15 cellular contexts compared by ENCODE assay signal in the genomic region with DNA sequence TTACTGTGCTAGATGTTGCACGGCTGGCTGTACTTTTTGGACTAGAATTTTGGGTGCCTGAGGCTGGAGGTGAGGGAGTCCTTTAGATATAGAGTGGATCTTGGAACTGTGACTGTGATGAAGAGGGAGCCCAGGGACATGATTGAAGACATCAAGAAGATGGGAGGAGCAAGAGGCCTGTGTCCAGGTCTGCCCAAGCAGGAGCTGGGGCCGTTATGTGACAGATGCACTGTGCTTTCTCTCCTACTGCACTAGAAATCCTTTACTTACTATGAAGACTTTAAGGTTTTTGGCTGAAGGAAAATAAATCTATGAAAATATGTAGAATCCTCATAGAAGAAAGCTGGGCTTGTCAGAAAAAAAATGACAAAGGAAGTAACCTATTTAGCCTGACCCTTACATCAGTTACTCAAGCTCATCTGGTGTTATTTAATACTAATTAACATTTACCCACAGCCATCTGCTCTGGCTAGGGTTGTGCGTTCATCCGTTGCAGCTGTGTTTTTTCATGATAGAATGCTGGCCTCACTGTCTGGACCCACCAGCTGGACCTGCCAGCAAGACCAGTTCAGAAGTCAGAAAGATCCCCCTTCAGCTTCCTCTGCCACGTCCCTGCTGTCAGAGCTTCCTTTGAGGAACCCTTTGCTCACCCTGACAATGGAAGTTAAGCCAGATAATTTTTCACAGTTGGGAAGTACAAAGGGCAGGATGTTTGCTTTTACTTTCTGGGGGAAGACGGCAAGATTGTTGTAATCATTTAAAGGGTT. TPM values are rescaled to one million over a fixed set of nuclear protein-coding genes. Genes with fewer than 3 reads are reported as not detected.
A peak's percentile ranks its signal among the peaks of the same experiment; 100 is the strongest.
DNase-seq lines count a peak whose midpoint lies in the region; ATAC-seq lines count a peak whose summit lies in the region.
"Had no signal": no experiment of that assay in that cellular context is flagged by ENCODE, and none has a peak within 500 bp of the region (broad histone marks: within the 10 kb centered on the region; RNA-seq: fewer than 3 reads in every experiment).

No MANE protein-coding gene starts in this region.

- peak overlapping the region in 8 of 11 experiments; percentile 48 to 64 (median 54); a peak in 16 of 22 replicates for H3K27ac ChIP-seq in BLaER1 treated with 17β-estradiol and CSF1 and Interleukin-3, amounts not matched to agents 10 nM and 100 nM
- H3K27ac ChIP-seq: foreskin keratinocyte, parathyroid adenoma, testis had no signal

- no peaks in the 10 kb centered on the region for H3K9me3 ChIP-seq in BLaER1 treated with 17β-estradiol and CSF1 and Interleukin-3, amounts not matched to agents 10 nM and 100 nM (replicated peaks in 1 of 11)
- H3K9me3 ChIP-seq in T-helper 17 cell (ENCODE audit: control insufficient read depth, low read length, poor library complexity, severe bottlenecking), result no peaks in the 10 kb centered on the region
- H3K9me3 ChIP-seq: testis had no signal

- peaks cover 5% of the 10 kb centered on the region for H3K36me3 Mint-ChIP-seq in T-helper 17 cell (ENCODE audit: low read depth)

- H3K4me1 Mint-ChIP-seq in T-helper 17 cell, result peaks cover 12% of the 10 kb centered on the region
- H3K4me1 Mint-ChIP-seq: activated CD4-positive, alpha-beta T cell treated with anti-CD3 and anti-CD28 coated beads for 36 hours had no signal

- H3K27me3 ChIP-seq in BLaER1 treated with 17β-estradiol and CSF1 and Interleukin-3, amounts not matched to agents 10 nM and 100 nM, result no peaks in the 10 kb centered on the region
- H3K27me3 ChIP-seq: foreskin keratinocyte, testis had no signal

- H3K9ac ChIP-seq in BLaER1 treated with 17β-estradiol and CSF1 and Interleukin-3, amounts not matched to agents 10 nM and 100 nM, result peak overlapping the region in 5 of 11 experiments; percentile 31 to 44 (median 33); a peak in 8 of 22 replicates
- H3K9ac ChIP-seq: parathyroid adenoma had no signal

- H3K4me3 Mint-ChIP-seq in T-helper 17 cell, result no peak overlapping the region
- H3K4me3 Mint-ChIP-seq: activated CD4-positive, alpha-beta T cell treated with anti-CD3 and anti-CD28 coated beads for 36 hours had no signal

- peak overlapping the region; percentile 59 for H3K27ac Mint-ChIP-seq in T-helper 17 cell
- H3K27ac Mint-ChIP-seq: activated CD4-positive, alpha-beta T cell treated with anti-CD3 and anti-CD28 coated beads for 36 hours; activated T-helper 2 cell treated with anti-CD3 and anti-CD28 coated beads, Interferon-gamma antibody, Interleukin-2, Interleukin-4, amounts not matched to agents 10 μg/mL and 5 μg/mL and 100 μg/mL, durations not matched to agents 14 hours and 24 hours and 36 hours had no signal

- peaks cover 0 to 10% (median 0%) of the 10 kb centered on the region in 11 experiments; a peak in 1 of 22 replicates for H4K20me1 ChIP-seq in BLaER1 treated with 17β-estradiol and CSF1 and Interleukin-3, amounts not matched to agents 10 nM and 100 nM

- H3K4me2 ChIP-seq in BLaER1 treated with 17β-estradiol and CSF1 and Interleukin-3, amounts not matched to agents 10 nM and 100 nM, result peak overlapping the region; percentile 2 to 66 (median 36); a peak in 18 of 22 replicates

- no peaks in the 10 kb centered on the region for H3K27me3 Mint-ChIP-seq in T-helper 17 cell
- H3K27me3 Mint-ChIP-seq: activated CD4-positive, alpha-beta T cell treated with anti-CD3 and anti-CD28 coated beads for 36 hours had no signal

- no peak for ATAC-seq in T-helper 17 cell
- ATAC-seq in GM18868 (IDR thresholded peaks at IDR 0.05; ENCODE audit: unreplicated experiment), result no peak
- ATAC-seq: activated CD4-positive, alpha-beta T cell treated with anti-CD3 and anti-CD28 coated beads for 36 hours; foreskin keratinocyte had no signal

- H3K4me1 ChIP-seq in BLaER1 treated with 17β-estradiol and CSF1 and Interleukin-3, amounts not matched to agents 10 nM and 100 nM, result peaks cover 14 to 25% (median 24%) of the 10 kb centered on the region in 10 experiments
- H3K4me1 ChIP-seq: foreskin keratinocyte, parathyroid adenoma, testis had no signal

- DNase-seq in NAMALWA (ENCODE audit: low spot score) (peak; percentile 81), T-helper 17 cell (no peak), lung microvascular endothelial cell (ENCODE audit: low read depth in 2 of 2) (peak; percentile 33 to 82), 8988T (no peak), COLO829 (ENCODE audit: low spot score) (no peak)
- DNase-seq in stimulated activated CD4-positive, alpha-beta T cell treated with anti-CD3 and anti-CD28 coated beads, Interleukin-15, amount 100 ng/mL, for 24 hours, result no peak
- DNase-seq: activated CD4-positive, alpha-beta T cell treated with anti-CD3 and anti-CD28 coated beads for 36 hours; caudate nucleus; foreskin keratinocyte; kidney glomerular epithelial cell; testis had no signal

- H3K4me3 ChIP-seq in BLaER1 treated with 17β-estradiol and CSF1 and Interleukin-3, amounts not matched to agents 10 nM and 100 nM, result no peak overlapping the region
- H3K4me3 ChIP-seq: testis had no signal

- peaks cover 26 to 35% (median 32%) of the 10 kb centered on the region in 11 experiments for H3K36me3 ChIP-seq in BLaER1 treated with 17β-estradiol and CSF1 and Interleukin-3, amounts not matched to agents 10 nM and 100 nM

RNA-seq across cellular contexts. Expression of gene TSN, which starts 16.7 kb away (rescaled TPM):
- total RNA-seq in T-helper 17 cell (10 to 100 TPM; 37.0 to 55.9 TPM), lung microvascular endothelial cell (63.4 and 119 TPM in 2 replicates)

RNA-seq across cellular contexts. Expression of gene NIFK, which starts 35.5 kb away (rescaled TPM):
- total RNA-seq in T-helper 17 cell (10 to 100 TPM; 30.2 to 31.9 TPM), lung microvascular endothelial cell (24.4 and 43.8 TPM in 2 replicates)

Comparison
In these comparisons a context has a peak if more than half of its experiments do, and no peak if none do; other contexts are left out.
1. DNase-seq: peak in NAMALWA (single experiment) and lung microvascular endothelial cell (2 of 2); none in T-helper 17 cell (0 of 3), 8988T (single experiment), stimulated activated CD4-positive, alpha-beta T cell treated with anti-CD3 and anti-CD28 coated beads, Interleukin-15, amount 100 ng/mL, for 24 hours (single experiment) and COLO829 (single experiment).